In genomic region chr17:40538936-40539705, GRCh38 we compare ENCODE assay signal across 13 cellular contexts. TPM values are rescaled to one million over a fixed set of nuclear protein-coding genes. Genes with fewer than 3 reads are reported as not detected.
DNase-seq lines count a peak whose midpoint lies in the region; ATAC-seq, FAIRE-seq and TF ChIP-seq lines count a peak whose summit lies in the region.
"Had no signal": no experiment of that assay in that cellular context is flagged by ENCODE, and none has a peak within 500 bp of the region (broad histone marks: within the 10 kb centered on the region; RNA-seq: fewer than 3 reads in every experiment).

No MANE protein-coding gene starts in this region.

- no peak for ATAC-seq in SK-N-SH treated with all-trans-retinoic acid at 6 μM for 48 hours
- no peak for ATAC-seq in GM21528 (IDR thresholded peaks at IDR 0.05; ENCODE audit: low FRiP score, unreplicated experiment)
- ATAC-seq in HG02759 (IDR thresholded peaks at IDR 0.05; ENCODE audit: unreplicated experiment), result no peak

- no peaks in the 10 kb centered on the region for H3K9me3 Mint-ChIP-seq in activated T-helper 1 cell treated with anti-CD3 and anti-CD28 coated beads, Interleukin-12 subunit alpha, Interleukin-12 subunit beta, Interleukin-2, Interleukin-4 antibody, amounts not matched to agents 30 ng/mL and 10 ng/mL and 1 ng/mL, durations not matched to agents 14 hours and 24 hours and 36 hours

- H3K27me3 ChIP-seq in SK-N-SH (ENCODE audit: insufficient read depth), result no peaks in the 10 kb centered on the region

- DNase-seq in SK-N-SH, result no peak
- no peak for DNase-seq in activated T-helper 1 cell treated with anti-CD3 and anti-CD28 coated beads, Interleukin-12 subunit alpha, Interleukin-12 subunit beta, Interleukin-2, Interleukin-4 antibody, amounts not matched to agents 30 ng/mL and 10 ng/mL and 1 ng/mL, durations not matched to agents 14 hours and 24 hours and 36 hours (ENCODE audit: low spot score)
- no peak for DNase-seq in kidney
- DNase-seq in NCI-H187 (lab: John Stamatoyannopoulos, UW), result no peak
- DNase-seq: activated CD4-positive, alpha-beta T cell treated with anti-CD3 and anti-CD28 coated beads, Interleukin-2, amount 50 U/mL, for 48 hours; central memory CD4-positive, alpha-beta T cell; SHP77 treated with DMSO at 0.1 percent for 48 hours had no signal

- no peak for TF ChIP-seq CTCF in SK-N-SH (IDR thresholded peaks at IDR 0.05)
- TF ChIP-seq CTCF in kidney (IDR thresholded peaks at IDR 0.05; ENCODE audit: borderline replicate concordance, extremely low read depth, insufficient read depth), result no peak

- CTCF ChIA-PET in SK-N-SH (lab: Yijun Ruan, JAX), result interaction anchor here (0.7 to 16.8 kb wide), 12 partner anchors 19 to 236 kb away, joined by 3 to 381 read pairs (median 4); partner anchors contain the start of genes CCR7, GJD3, IGFBP4 and TOP2A

- H3K27me3 Mint-ChIP-seq in activated T-helper 1 cell treated with anti-CD3 and anti-CD28 coated beads, Interleukin-12 subunit alpha, Interleukin-12 subunit beta, Interleukin-2, Interleukin-4 antibody, amounts not matched to agents 30 ng/mL and 10 ng/mL and 1 ng/mL, durations not matched to agents 14 hours and 24 hours and 36 hours (ENCODE audit: insufficient read depth), result no peaks in the 10 kb centered on the region

- no peaks in the 10 kb centered on the region for H3K9me3 ChIP-seq in SK-N-SH
- H3K9me3 ChIP-seq in kidney (ENCODE audit: control insufficient read depth in 1 of 2, low read length in 2 of 2), result no peaks in the 10 kb centered on the region

- no peaks in the 10 kb centered on the region for H3K36me3 ChIP-seq in SK-N-SH (replicated peaks in 1 of 2; ENCODE audit: control insufficient read depth in 1 of 2, insufficient read depth in 2 of 2, low read length in 1 of 2)
- no peaks in the 10 kb centered on the region for H3K36me3 ChIP-seq in kidney (ENCODE audit: control insufficient read depth in 1 of 2, insufficient read depth in 2 of 2, low read length in 2 of 2)

- FAIRE-seq in kidney (lab: Jason Lieb, UNC), result no peak

- H4K20me1 ChIP-seq in SK-N-SH (ENCODE audit: insufficient read depth), result no peaks in the 10 kb centered on the region

- H3K4me2 ChIP-seq in SK-N-SH, result no peak overlapping the region

- peak overlapping the region; percentile 5 for H3K4me3 Mint-ChIP-seq in activated T-helper 1 cell treated with anti-CD3 and anti-CD28 coated beads, Interleukin-12 subunit alpha, Interleukin-12 subunit beta, Interleukin-2, Interleukin-4 antibody, amounts not matched to agents 30 ng/mL and 10 ng/mL and 1 ng/mL, durations not matched to agents 14 hours and 24 hours and 36 hours

- WGBS in SK-N-SH (ENCODE audit: low lambda C conversion rate), result 88% methylated on average over 6 of the region's 6 CpGs

- H3K79me2 ChIP-seq in SK-N-SH (ENCODE audit: insufficient read depth), result no peaks in the 10 kb centered on the region

- H3K9ac ChIP-seq in SK-N-SH (no peak overlapping the region), kidney (ENCODE audit: low read length in 2 of 2) (peak overlapping the region in 1 of 2 donors; percentile 15)

- H3K36me3 Mint-ChIP-seq in activated T-helper 1 cell treated with anti-CD3 and anti-CD28 coated beads, Interleukin-12 subunit alpha, Interleukin-12 subunit beta, Interleukin-2, Interleukin-4 antibody, amounts not matched to agents 30 ng/mL and 10 ng/mL and 1 ng/mL, durations not matched to agents 14 hours and 24 hours and 36 hours (ENCODE audit: low read depth), result peaks cover 13% of the 10 kb centered on the region

- H3K27ac Mint-ChIP-seq in activated T-helper 1 cell treated with anti-CD3 and anti-CD28 coated beads, Interleukin-12 subunit alpha, Interleukin-12 subunit beta, Interleukin-2, Interleukin-4 antibody, amounts not matched to agents 30 ng/mL and 10 ng/mL and 1 ng/mL, durations not matched to agents 14 hours and 24 hours and 36 hours, result peak overlapping the region; percentile 47

- POLR2A ChIA-PET in SK-N-SH (lab: Yijun Ruan, JAX), result interaction anchor here (1.1 to 1.6 kb wide), 4 partner anchors 16 to 95 kb away, joined by 3 to 4 read pairs (median 3); no protein-coding TSS in a partner anchor

- no peak for TF ChIP-seq RAD21 in SK-N-SH (IDR thresholded peaks at IDR 0.05; ENCODE audit: low read length)

- no peak for TF ChIP-seq EP300 in SK-N-SH (IDR thresholded peaks at IDR 0.05; ENCODE audit: borderline replicate concordance in 1 of 2, low read depth in 1 of 2, low read length in 1 of 2)

- no peaks in the 10 kb centered on the region for H3K9me2 ChIP-seq in SK-N-SH

- H3K4me1 Mint-ChIP-seq in activated T-helper 1 cell treated with anti-CD3 and anti-CD28 coated beads, Interleukin-12 subunit alpha, Interleukin-12 subunit beta, Interleukin-2, Interleukin-4 antibody, amounts not matched to agents 30 ng/mL and 10 ng/mL and 1 ng/mL, durations not matched to agents 14 hours and 24 hours and 36 hours (ENCODE audit: low read depth), result peaks cover 89% of the 10 kb centered on the region

- intact Hi-C loops in activated T-helper 1 cell treated with anti-CD3 and anti-CD28 coated beads, Interleukin-12 subunit alpha, Interleukin-12 subunit beta, Interleukin-2, Interleukin-4 antibody, amounts not matched to agents 30 ng/mL and 10 ng/mL and 1 ng/mL, durations not matched to agents 14 hours and 24 hours and 36 hours (cut with micrococcal nuclease), result loop anchor here (10.0 kb wide), 1 partner anchor 324 kb away; the partner anchor contains the start of gene WIPF2
- intact Hi-C loops in kidney (cut with DNase I), result loop anchor here (10.0 kb wide), 1 partner anchor 94 kb away; the partner anchor contains the start of gene IGFBP4

- peaks cover 4% of the 10 kb centered on the region for H3F3A ChIP-seq in SK-N-SH (replicated peaks; ENCODE audit: insufficient read depth)

- H3K4me3 ChIP-seq in SK-N-SH (ENCODE audit: low read depth in 2 of 2, low read length in 1 of 2) (no peak overlapping the region), kidney (ENCODE audit: low read length in 2 of 2) (no peak overlapping the region), skin epidermis (no peak overlapping the region)

- H3K27ac ChIP-seq in SK-N-SH (ENCODE audit: low read depth in 2 of 2, low read length in 1 of 2) (peak overlapping the region; percentile 28 to 61; a peak in 2 of 4 replicates), kidney (ENCODE audit: low read depth in 2 of 2, low read length in 2 of 2) (peak overlapping the region; percentile 62 to 66), skin epidermis (peak overlapping the region in 18 of 21 experiments; percentile 34 to 97 (median 90))
- H3K27ac ChIP-seq: 22Rv1 had no signal

- peak overlapping the region; percentile 24; the same call in 1 of the 2 replicates for H2AFZ ChIP-seq in SK-N-SH (ENCODE audit: low read depth)

- H3K4me1 ChIP-seq in SK-N-SH (ENCODE audit: control insufficient read depth in 1 of 2, insufficient read depth in 2 of 2, low read depth in 1 of 2, low read length in 1 of 2) (peaks cover 13 to 72% of the 10 kb centered on the region in 2 experiments; a peak in 3 of 4 replicates), kidney (ENCODE audit: control insufficient read depth in 1 of 2, insufficient read depth in 1 of 2, low read depth in 1 of 2, low read length in 2 of 2) (peaks cover 40 to 59% of the 10 kb centered on the region in 2 donors)

TF ChIP-seq in SK-N-SH, 30 proteins besides CTCF, POLR2A, EP300 and RAD21:
- TF ChIP-seq GABPA (IDR thresholded peaks at IDR 0.05; ENCODE audit: low read depth), result no peak
- no peak for TF ChIP-seq IRF3 (IDR thresholded peaks at IDR 0.05; ENCODE audit: low read depth, low read length)

TF ChIP-seq in SK-N-SH treated with all-trans-retinoic acid at 6 μM for 48 hours, 23 proteins besides CTCF, POLR2A, EP300 and RAD21:
- no peak for TF ChIP-seq ZNF565 (CRISPR knock-in tag; conservative IDR thresholded peaks at IDR 0.05; ENCODE audit: low read depth)

RNA-seq across cellular contexts. Expression of gene CCR7, which starts 26.2 kb away (rescaled TPM):
- polyA plus RNA-seq in SK-N-SH (2012; rRNA removed) (not detected in 2 replicates), kidney (ENCODE audit: insufficient read depth, low read depth, low replicate concordance) (0.17 TPM)
- polyA plus RNA-seq in SK-N-SH (2012; cell fraction: cytosol; rRNA removed), result 0.03 and 0.05 TPM in 2 replicates
- 0.02 TPM in 1 of 2 replicates, not detected in the other for polyA plus RNA-seq in SK-N-SH (2012; cell fraction: nucleus; rRNA removed)
- 165 and 166 TPM in 2 replicates for total RNA-seq in activated T-helper 1 cell treated with anti-CD3 and anti-CD28 coated beads, Interleukin-12 subunit alpha, Interleukin-12 subunit beta, Interleukin-2, Interleukin-4 antibody, amounts not matched to agents 30 ng/mL and 10 ng/mL and 1 ng/mL, durations not matched to agents 14 hours and 24 hours and 36 hours
- 7.1 TPM for total RNA-seq in kidney
- total RNA-seq: myocyte had no signal

RNA-seq across cellular contexts. Expression of gene TNS4, which starts 37.7 kb away (rescaled TPM):
- polyA plus RNA-seq in SK-N-SH (2012; rRNA removed) (not detected in 2 replicates), kidney (ENCODE audit: insufficient read depth, low read depth, low replicate concordance) (2.2 TPM)
- 0.01 TPM in 1 of 2 replicates, not detected in the other for polyA plus RNA-seq in SK-N-SH (2012; cell fraction: cytosol; rRNA removed)
- polyA plus RNA-seq in SK-N-SH (2012; cell fraction: nucleus; rRNA removed), result 0.02 TPM in 1 of 2 replicates, not detected in the other
- 14.5 and 15.5 TPM in 2 replicates for total RNA-seq in activated T-helper 1 cell treated with anti-CD3 and anti-CD28 coated beads, Interleukin-12 subunit alpha, Interleukin-12 subunit beta, Interleukin-2, Interleukin-4 antibody, amounts not matched to agents 30 ng/mL and 10 ng/mL and 1 ng/mL, durations not matched to agents 14 hours and 24 hours and 36 hours
- total RNA-seq in kidney, result 0.31 TPM
- total RNA-seq: myocyte had no signal

Comparison
In these comparisons a context has a peak if more than half of its experiments do, and no peak if none do; other contexts are left out.
1. RNA of gene CCR7, which starts 26.2 kb away (total RNA-seq): 165 to 166 TPM in activated T-helper 1 cell treated with anti-CD3 and anti-CD28 coated beads, Interleukin-12 subunit alpha, Interleukin-12 subunit beta, Interleukin-2, Interleukin-4 antibody, amounts not matched to agents 30 ng/mL and 10 ng/mL and 1 ng/mL, durations not matched to agents 14 hours and 24 hours and 36 hours; 7.1 TPM in kidney (single experiment); every median in the first group is over 10 times any median in the second.
2. RNA of gene TNS4, which starts 37.7 kb away (total RNA-seq): 14.5 to 15.5 TPM in activated T-helper 1 cell treated with anti-CD3 and anti-CD28 coated beads, Interleukin-12 subunit alpha, Interleukin-12 subunit beta, Interleukin-2, Interleukin-4 antibody, amounts not matched to agents 30 ng/mL and 10 ng/mL and 1 ng/mL, durations not matched to agents 14 hours and 24 hours and 36 hours; 0.31 TPM in kidney (single experiment); every median in the first group is over 10 times any median in the second.
3. Peak in every context shown above with its lines, with median percentiles within 50 percentile points of each other: H3K27ac ChIP-seq.